ENCODE assay signal across 16 cellular contexts in the genomic region with DNA sequence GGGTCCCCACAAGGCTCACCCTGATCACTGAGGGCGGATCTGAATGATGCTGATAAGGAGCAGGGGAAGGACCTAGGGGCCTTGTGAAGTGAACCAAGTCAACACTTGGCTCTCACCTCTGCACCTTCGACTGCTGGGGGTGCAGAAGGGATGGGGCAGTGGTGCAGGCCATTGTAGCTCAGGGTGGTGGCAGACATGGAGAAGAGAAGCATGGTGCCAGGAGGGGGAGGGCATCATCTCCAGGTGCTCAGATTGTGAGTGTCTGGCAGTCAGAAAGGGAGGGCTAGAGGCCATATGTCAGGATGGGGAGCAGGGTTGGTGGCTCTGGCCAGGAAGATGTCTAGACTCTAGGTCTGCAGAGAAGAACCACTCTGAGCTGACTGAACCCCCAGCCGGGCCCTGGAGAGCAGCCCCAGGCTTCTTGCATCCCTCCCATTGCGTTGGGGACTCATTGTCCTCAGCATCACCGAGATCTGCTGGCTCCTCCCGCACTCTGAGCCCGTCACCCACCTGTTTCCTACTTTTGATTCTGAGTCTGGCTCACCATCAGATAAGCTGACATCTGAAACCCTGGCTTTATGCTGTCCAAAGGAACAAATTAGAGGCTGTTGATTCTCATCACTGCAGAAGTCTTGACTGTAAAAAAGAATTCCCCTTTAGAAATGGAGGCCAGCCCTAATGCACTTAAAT. TPM values are rescaled to one million over a fixed set of nuclear protein-coding genes. Genes with fewer than 3 reads are reported as not detected.
"Had no signal": no experiment of that assay in that cellular context is flagged by ENCODE, and none has a peak within 500 bp of the region (broad histone marks: within the 10 kb centered on the region; RNA-seq: fewer than 3 reads in every experiment).

No MANE protein-coding gene starts in this region.

- H3K9me3 ChIP-seq: gastrocnemius medialis, heart left ventricle, lower lobe of right lung had no signal

- H3K9me3 Mint-ChIP-seq: activated CD4-positive, alpha-beta T cell treated with anti-CD3 and anti-CD28 coated beads, Interleukin-2, amount 10 ng/mL, durations not matched to agents 24 days and 14 days; activated naive CD8-positive, alpha-beta T cell treated with anti-CD3 and anti-CD28 coated beads, Interleukin-2, amount 10 ng/mL, durations not matched to agents 7 days and 5 days; activated T-helper 1 cell treated with anti-CD3 and anti-CD28 coated beads, Interleukin-12 subunit alpha, Interleukin-12 subunit beta, Interleukin-2, Interleukin-4 antibody, amounts not matched to agents 30 ng/mL and 10 ng/mL and 1 ng/mL, durations not matched to agents 14 hours and 24 hours and 36 hours; effector memory CD8-positive, alpha-beta T cell; neural crest cell had no signal

- H3K27me3 ChIP-seq: gastrocnemius medialis had no signal

- H3K4me3 Mint-ChIP-seq: activated CD4-positive, alpha-beta T cell treated with anti-CD3 and anti-CD28 coated beads, Interleukin-2, amount 10 ng/mL, durations not matched to agents 24 days and 14 days; activated CD8-positive, alpha-beta T cell treated with anti-CD3 and anti-CD28 coated beads, Interleukin-2, amount 10 ng/mL, durations not matched to agents 7 days and 5 days; activated naive CD8-positive, alpha-beta T cell treated with anti-CD3 and anti-CD28 coated beads, Interleukin-2, amount 10 ng/mL, durations not matched to agents 7 days and 5 days; activated T-helper 1 cell treated with anti-CD3 and anti-CD28 coated beads, Interleukin-12 subunit alpha, Interleukin-12 subunit beta, Interleukin-2, Interleukin-4 antibody, amounts not matched to agents 30 ng/mL and 10 ng/mL and 1 ng/mL, durations not matched to agents 14 hours and 24 hours and 36 hours; effector memory CD8-positive, alpha-beta T cell; mesothelial cell of epicardium; neural crest cell; T-helper 17 cell had no signal

- H3K4me1 Mint-ChIP-seq: neural crest cell had no signal

- H3K36me3 Mint-ChIP-seq: activated naive CD8-positive, alpha-beta T cell treated with anti-CD3 and anti-CD28 coated beads, Interleukin-2, amount 10 ng/mL, durations not matched to agents 7 days and 5 days; mesothelial cell of epicardium had no signal

- ATAC-seq: activated CD8-positive, alpha-beta T cell treated with anti-CD3 and anti-CD28 coated beads, Interleukin-2, amount 10 ng/mL, durations not matched to agents 7 days and 5 days; effector memory CD8-positive, alpha-beta T cell; gastrocnemius medialis; left cardiac atrium; lower lobe of right lung; T-helper 17 cell had no signal

- H3K36me3 ChIP-seq: gastrocnemius medialis, heart left ventricle, lower lobe of right lung had no signal

- H3K27ac Mint-ChIP-seq: activated CD4-positive, alpha-beta T cell treated with anti-CD3 and anti-CD28 coated beads, Interleukin-2, amount 10 ng/mL, durations not matched to agents 24 days and 14 days; activated CD8-positive, alpha-beta T cell treated with anti-CD3 and anti-CD28 coated beads, Interleukin-2, amount 10 ng/mL, durations not matched to agents 7 days and 5 days; activated naive CD8-positive, alpha-beta T cell treated with anti-CD3 and anti-CD28 coated beads, Interleukin-2, amount 10 ng/mL, durations not matched to agents 7 days and 5 days; activated T-helper 1 cell treated with anti-CD3 and anti-CD28 coated beads, Interleukin-12 subunit alpha, Interleukin-12 subunit beta, Interleukin-2, Interleukin-4 antibody, amounts not matched to agents 30 ng/mL and 10 ng/mL and 1 ng/mL, durations not matched to agents 14 hours and 24 hours and 36 hours; mesothelial cell of epicardium; T-helper 17 cell had no signal

- DNase-seq: activated CD4-positive, alpha-beta T cell treated with anti-CD3 and anti-CD28 coated beads, Interleukin-2, amount 10 ng/mL, durations not matched to agents 24 days and 14 days; activated CD4-positive, CD25-positive, alpha-beta regulatory T cell; activated CD8-positive, alpha-beta T cell treated with anti-CD3 and anti-CD28 coated beads, Interleukin-2, amount 10 ng/mL, durations not matched to agents 7 days and 5 days; activated naive CD8-positive, alpha-beta T cell treated with anti-CD3 and anti-CD28 coated beads, Interleukin-2, amount 10 ng/mL, durations not matched to agents 7 days and 5 days; anterior cingulate cortex; effector memory CD8-positive, alpha-beta T cell; gastrocnemius medialis; heart left ventricle; left cardiac atrium; lower lobe of right lung; stimulated activated CD4-positive, alpha-beta T cell treated with anti-CD3 and anti-CD28 coated beads, Interleukin-12 subunit alpha, Interleukin-12 subunit beta, amount 100 ng/mL, for 4 hours; stimulated activated CD4-positive, alpha-beta T cell treated with anti-CD3 and anti-CD28 coated beads, Interleukin-2, amount 100 ng/mL, for 24 hours; T-helper 17 cell had no signal

- H3K27ac ChIP-seq: gastrocnemius medialis, lower lobe of right lung had no signal

- H3K4me3 ChIP-seq: gastrocnemius medialis, heart left ventricle, lower lobe of right lung had no signal

RNA-seq across cellular contexts. Expression of gene APLN, which starts 3.8 kb away (rescaled TPM):
- total RNA-seq: gastrocnemius medialis, T-helper 17 cell had no signal
